In the genomic region with DNA sequence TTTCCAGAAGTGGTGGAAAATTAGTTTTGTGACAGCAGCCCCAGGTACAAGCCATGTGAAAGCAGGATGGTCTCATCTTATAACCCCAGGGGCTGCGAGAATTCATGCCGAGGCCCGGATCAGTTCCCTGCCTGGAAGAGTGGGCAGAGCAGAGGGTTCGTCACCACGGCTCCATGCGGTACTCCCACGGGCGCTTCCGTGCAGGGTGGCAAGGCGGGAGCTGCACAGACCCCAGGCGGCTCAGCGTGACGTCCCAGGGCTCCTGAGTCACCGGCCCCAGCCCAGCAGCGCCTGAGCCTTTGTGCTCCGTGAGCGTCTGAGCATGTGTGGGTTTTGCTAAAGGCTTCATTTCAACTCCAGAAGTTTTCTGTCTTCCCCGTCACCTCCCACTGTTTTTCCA, we compare ENCODE assay signal across 13 cellular contexts.
A peak's percentile ranks its signal among the peaks of the same experiment; 100 is the strongest.
DNase-seq lines count a peak whose midpoint lies in the region; ATAC-seq and TF ChIP-seq lines count a peak whose summit lies in the region.
"Had no signal": no experiment of that assay in that cellular context is flagged by ENCODE, and none has a peak within 500 bp of the region (broad histone marks: within the 10 kb centered on the region; RNA-seq: fewer than 3 reads in every experiment).

No MANE protein-coding gene starts in this region.

- H3K4me1 ChIP-seq in fibroblast of lung (ENCODE audit: control insufficient read depth, extremely low read depth, insufficient read depth, low read length) (no peaks in the 10 kb centered on the region), mesenchymal stem cell (ENCODE audit: control insufficient read depth, insufficient read depth, low read depth, low read length) (peaks cover 27% of the 10 kb centered on the region), spleen (peaks cover 0 to 18% (median 7%) of the 10 kb centered on the region in 6 donors), esophagus squamous epithelium (peaks cover 0 to 13% (median 5%) of the 10 kb centered on the region in 3 donors)

- no peak overlapping the region for H3K4me3 Mint-ChIP-seq in activated T-helper 17 cell treated with anti-CD3 and anti-CD28 coated beads, Interleukin-2, amount 50 U/mL, for 72 hours
- H3K4me3 Mint-ChIP-seq: brain had no signal

- H2BK15ac ChIP-seq in mesenchymal stem cell (ENCODE audit: low read depth, poor library complexity, severe bottlenecking) = no peak overlapping the region

- peaks cover 4% of the 10 kb centered on the region for H3K36me3 ChIP-seq in fibroblast of lung (ENCODE audit: control insufficient read depth, insufficient read depth, low read length)
- peaks cover 59 to 62% of the 10 kb centered on the region in 2 experiments for H3K36me3 ChIP-seq in mesenchymal stem cell (ENCODE audit: control insufficient read depth in 1 of 2, insufficient read depth in 2 of 2, low read depth in 1 of 2, low read length in 2 of 2)
- peaks cover 0 to 94% (median 34%) of the 10 kb centered on the region in 6 donors for H3K36me3 ChIP-seq in spleen
- H3K36me3 ChIP-seq in esophagus squamous epithelium = peaks cover 4 to 91% (median 6%) of the 10 kb centered on the region in 3 donors

- peaks cover 5% of the 10 kb centered on the region for H3K4me1 Mint-ChIP-seq in activated T-helper 17 cell treated with anti-CD3 and anti-CD28 coated beads, Interleukin-2, amount 50 U/mL, for 72 hours

- WGBS in mesenchymal stem cell = 97% methylated on average over 18 of the region's 18 CpGs
- WGBS in spleen, 5 donors = 83 to 93% (median 88%) methylated on average over 18 of the region's 18 CpGs
- WGBS in esophagus squamous epithelium, 2 donors = 86 to 92% methylated on average over 17 to 18 of the region's 18 CpGs

- no peak overlapping the region for H2BK120ac ChIP-seq in mesenchymal stem cell (ENCODE audit: low read depth, low read length)

- no peaks in the 10 kb centered on the region for H3K27me3 Mint-ChIP-seq in activated T-helper 17 cell treated with anti-CD3 and anti-CD28 coated beads, Interleukin-2, amount 50 U/mL, for 72 hours
- H3K27me3 Mint-ChIP-seq: brain had no signal

- ATAC-seq in activated T-helper 17 cell treated with anti-CD3 and anti-CD28 coated beads, Interleukin-2, amount 50 U/mL, for 72 hours (replicated peaks) = no peak
- ATAC-seq in GM19324 (IDR thresholded peaks at IDR 0.05; ENCODE audit: low FRiP score, unreplicated experiment) = no peak

- no peak overlapping the region for H3K14ac ChIP-seq in mesenchymal stem cell (ENCODE audit: low read length in 2 of 2)

- DNase-seq in fibroblast of lung (ENCODE audit: low read depth in 2 of 2) (peak; percentile 12 to 65), mesenchymal stem cell (no peak), spleen (peak; percentile 61), NCI-H1694 treated with DMSO at 0.1 percent for 48 hours (lab: John Stamatoyannopoulos, UW) (no peak), SKM-1 treated with dmso at 0.1 percent for 144 hours (lab: John Stamatoyannopoulos, UW; ENCODE audit: unreplicated experiment) (no peak), esophagus squamous epithelium (lab: John Stamatoyannopoulos, UW) (no peak)
- DNase-seq: activated gamma-delta T cell treated with Interleukin-2 at 50 U/mL for 16 hours; NCI-H187 treated with DMSO at 0.1 percent for 48 hours; stimulated activated CD4-positive, alpha-beta T cell treated with anti-CD3 and anti-CD28 coated beads, Interleukin-2, amount 100 ng/mL, for 48 hours; trophoblast cell had no signal

- no peak for TF ChIP-seq CTCF in fibroblast of lung (conservative IDR thresholded peaks at IDR 0.05 in 1 of 2, IDR thresholded peaks at IDR 0.05 in 1 of 2; ENCODE audit: low read depth in 1 of 2, low read length in 2 of 2)
- TF ChIP-seq CTCF in spleen (IDR thresholded peaks at IDR 0.05 in 8 of 11, conservative IDR thresholded peaks at IDR 0.05 in 3 of 11) = no peak
- no peak for TF ChIP-seq CTCF in esophagus squamous epithelium (IDR thresholded peaks at IDR 0.05)

- intact Hi-C loops in spleen (cut with DNase I; ENCODE audit: low total_unique reads) (no loop called here), esophagus squamous epithelium (cut with DNase I) (no loop called here)

- H4K91ac ChIP-seq in mesenchymal stem cell (ENCODE audit: low read length) = no peak overlapping the region

- H2AFZ ChIP-seq in fibroblast of lung (ENCODE audit: low read length) (no peak overlapping the region), mesenchymal stem cell (ENCODE audit: low read depth, low read length) (no peak overlapping the region)

- H3K4me3 ChIP-seq in fibroblast of lung (replicated peaks in 1 of 4; ENCODE audit: control extremely low read depth in 1 of 4, insufficient read depth in 1 of 4, low read depth in 3 of 4, low read length in 4 of 4) (no peak overlapping the region), mesenchymal stem cell (ENCODE audit: insufficient read depth in 1 of 2, low read depth in 1 of 2, low read length in 2 of 2) (no peak overlapping the region), spleen (no peak overlapping the region), esophagus squamous epithelium (no peak overlapping the region)

- TF ChIP-seq POLR2A in spleen (IDR thresholded peaks at IDR 0.05) = no peak
- no peak for TF ChIP-seq POLR2A in esophagus squamous epithelium (IDR thresholded peaks at IDR 0.05)

- no peak overlapping the region for H3K27ac ChIP-seq in fibroblast of lung (ENCODE audit: insufficient read depth, low read length)
- no peak overlapping the region for H3K27ac ChIP-seq in mesenchymal stem cell (ENCODE audit: low read length, poor library complexity, severe bottlenecking)
- no peak overlapping the region for H3K27ac ChIP-seq in spleen
- no peak overlapping the region for H3K27ac ChIP-seq in esophagus squamous epithelium

- no peaks in the 10 kb centered on the region for H3K79me1 ChIP-seq in mesenchymal stem cell (replicated peaks; ENCODE audit: low read length, poor library complexity, severe bottlenecking)

- H3K4ac ChIP-seq in mesenchymal stem cell (ENCODE audit: low read depth in 1 of 2, low read length in 2 of 2) = no peak overlapping the region

- H3K9ac ChIP-seq in fibroblast of lung (ENCODE audit: insufficient read depth, low read length) (no peak overlapping the region), mesenchymal stem cell (ENCODE audit: low read length) (no peak overlapping the region)

- no peak overlapping the region for H2AK5ac ChIP-seq in mesenchymal stem cell (ENCODE audit: low read length, severe bottlenecking)

- H2BK5ac ChIP-seq in mesenchymal stem cell (ENCODE audit: low read depth, low read length, poor library complexity, severe bottlenecking) = no peak overlapping the region

- H4K8ac ChIP-seq in mesenchymal stem cell (ENCODE audit: low read length) = no peak overlapping the region

- H3K4me2 ChIP-seq in fibroblast of lung (ENCODE audit: extremely low read depth, insufficient read depth, low read length) (no peak overlapping the region), mesenchymal stem cell (ENCODE audit: low read length, poor library complexity, severe bottlenecking) (peak overlapping the region; percentile 27)

- H3K36me3 Mint-ChIP-seq in activated T-helper 17 cell treated with anti-CD3 and anti-CD28 coated beads, Interleukin-2, amount 50 U/mL, for 72 hours (ENCODE audit: low read depth) = peaks cover 98% of the 10 kb centered on the region

- no peaks in the 10 kb centered on the region for H3K9me3 Mint-ChIP-seq in activated T-helper 17 cell treated with anti-CD3 and anti-CD28 coated beads, Interleukin-2, amount 50 U/mL, for 72 hours

- H3K18ac ChIP-seq in mesenchymal stem cell (ENCODE audit: low read depth in 1 of 2, low read length in 2 of 2) = no peak overlapping the region

- no peaks in the 10 kb centered on the region for H3K79me2 ChIP-seq in fibroblast of lung (ENCODE audit: control insufficient read depth, insufficient read depth, low read length)

- H3K27me3 ChIP-seq in fibroblast of lung (ENCODE audit: control insufficient read depth, insufficient read depth, low read length) (no peaks in the 10 kb centered on the region), mesenchymal stem cell (ENCODE audit: control insufficient read depth in 1 of 2, insufficient read depth in 1 of 2, low read length in 2 of 2) (no peaks in the 10 kb centered on the region), spleen (replicated peaks in 1 of 7) (no peaks in the 10 kb centered on the region), esophagus squamous epithelium (no peaks in the 10 kb centered on the region)

- peak overlapping the region; percentile 18 for H3K27ac Mint-ChIP-seq in activated T-helper 17 cell treated with anti-CD3 and anti-CD28 coated beads, Interleukin-2, amount 50 U/mL, for 72 hours

- H3K9me3 ChIP-seq in fibroblast of lung (ENCODE audit: control insufficient read depth, insufficient read depth, low read depth, low read length) = no peaks in the 10 kb centered on the region
- no peaks in the 10 kb centered on the region for H3K9me3 ChIP-seq in mesenchymal stem cell (ENCODE audit: control insufficient read depth, low read length)
- H3K9me3 ChIP-seq in spleen = no peaks in the 10 kb centered on the region
- no peaks in the 10 kb centered on the region for H3K9me3 ChIP-seq in esophagus squamous epithelium

- H4K20me1 ChIP-seq in fibroblast of lung (ENCODE audit: control insufficient read depth, extremely low read depth, insufficient read depth, low read length) = no peaks in the 10 kb centered on the region

- no peak overlapping the region for H3K23ac ChIP-seq in mesenchymal stem cell (ENCODE audit: low read length in 2 of 2)

- no peak overlapping the region for H2BK12ac ChIP-seq in mesenchymal stem cell (ENCODE audit: low read length in 2 of 2)

Comparison
In these comparisons a context has a peak if more than half of its experiments do, and no peak if none do; other contexts are left out.
1. DNase-seq: peak in fibroblast of lung (2 of 2) and spleen (single experiment); none in mesenchymal stem cell (single experiment), NCI-H1694 treated with DMSO at 0.1 percent for 48 hours (single experiment), SKM-1 treated with dmso at 0.1 percent for 144 hours (single experiment) and esophagus squamous epithelium (single experiment).